In genomic region chr7:15801041-15801440, GRCh38 we compare ENCODE assay signal across 18 cellular contexts.
"Had no signal": no experiment of that assay in that cellular context is flagged by ENCODE, and none has a peak within 500 bp of the region (broad histone marks: within the 10 kb centered on the region; RNA-seq: fewer than 3 reads in every experiment).

No MANE protein-coding gene starts in this region.

- H3K36me3 ChIP-seq: prostate gland, stomach, upper lobe of left lung had no signal

- H3K4me3 ChIP-seq: dorsolateral prefrontal cortex, prostate gland, smooth muscle cell, stomach, testis, upper lobe of left lung had no signal

- H3K27me3 ChIP-seq: dorsolateral prefrontal cortex, foreskin keratinocyte, stomach, testis, upper lobe of left lung had no signal

- H3K36me3 Mint-ChIP-seq: activated CD8-positive, alpha-beta memory T cell treated with anti-CD3 and anti-CD28 coated beads, Interleukin-2, amount 10 ng/mL, durations not matched to agents 7 days and 5 days; activated naive CD8-positive, alpha-beta T cell; brain; WTC11 had no signal

- ATAC-seq: activated CD8-positive, alpha-beta memory T cell treated with anti-CD3 and anti-CD28 coated beads, Interleukin-2, amount 10 ng/mL, durations not matched to agents 7 days and 5 days; foreskin keratinocyte had no signal

- DNase-seq: activated CD4-positive, alpha-beta memory T cell treated with anti-CD3 and anti-CD28 coated beads, Interleukin-2, amount 10 ng/mL, durations not matched to agents 7 days and 5 days; activated CD4-positive, alpha-beta T cell treated with anti-CD3 and anti-CD28 coated beads for 4 hours; activated CD8-positive, alpha-beta memory T cell treated with anti-CD3 and anti-CD28 coated beads, Interleukin-2, amount 10 ng/mL, durations not matched to agents 7 days and 5 days; central memory CD4-positive, alpha-beta T cell; dorsolateral prefrontal cortex; glutamatergic neuron; left ventricle myocardium superior; stimulated activated CD4-positive, alpha-beta T cell treated with anti-CD3 and anti-CD28 coated beads, Interleukin-4, amount 100 ng/mL, for 1 hour; stomach; upper lobe of left lung had no signal

- H3K4me3 Mint-ChIP-seq: activated CD4-positive, alpha-beta memory T cell treated with anti-CD3 and anti-CD28 coated beads, Interleukin-2, amount 10 ng/mL, durations not matched to agents 7 days and 5 days; activated CD8-positive, alpha-beta memory T cell treated with anti-CD3 and anti-CD28 coated beads, Interleukin-2, amount 10 ng/mL, durations not matched to agents 7 days and 5 days; activated naive CD8-positive, alpha-beta T cell; brain; neural crest cell; WTC11 had no signal

- H3K27ac Mint-ChIP-seq: activated CD4-positive, alpha-beta memory T cell treated with anti-CD3 and anti-CD28 coated beads, Interleukin-2, amount 10 ng/mL, durations not matched to agents 7 days and 5 days; activated CD8-positive, alpha-beta memory T cell treated with anti-CD3 and anti-CD28 coated beads, Interleukin-2, amount 10 ng/mL, durations not matched to agents 7 days and 5 days; activated naive CD8-positive, alpha-beta T cell; WTC11 had no signal

- H3K27ac ChIP-seq: dorsolateral prefrontal cortex, foreskin keratinocyte, prostate gland, stomach, upper lobe of left lung had no signal

- H3K4me1 Mint-ChIP-seq: activated CD4-positive, alpha-beta memory T cell treated with anti-CD3 and anti-CD28 coated beads, Interleukin-2, amount 10 ng/mL, durations not matched to agents 7 days and 5 days; activated CD8-positive, alpha-beta memory T cell treated with anti-CD3 and anti-CD28 coated beads, Interleukin-2, amount 10 ng/mL, durations not matched to agents 7 days and 5 days; brain had no signal

- H3K4me2 ChIP-seq: smooth muscle cell had no signal

- H3K9me3 Mint-ChIP-seq: brain, neural crest cell, WTC11 had no signal

- H3K4me1 ChIP-seq: foreskin keratinocyte, prostate gland, stomach, testis, upper lobe of left lung had no signal

- H3K27me3 Mint-ChIP-seq: activated CD4-positive, alpha-beta memory T cell treated with anti-CD3 and anti-CD28 coated beads, Interleukin-2, amount 10 ng/mL, durations not matched to agents 7 days and 5 days; activated CD8-positive, alpha-beta memory T cell treated with anti-CD3 and anti-CD28 coated beads, Interleukin-2, amount 10 ng/mL, durations not matched to agents 7 days and 5 days; activated naive CD8-positive, alpha-beta T cell; brain had no signal

- H3K9me3 ChIP-seq: prostate gland, stomach, testis, upper lobe of left lung had no signal
